ENCODE assay signal across 1 cellular context in the genomic region with DNA sequence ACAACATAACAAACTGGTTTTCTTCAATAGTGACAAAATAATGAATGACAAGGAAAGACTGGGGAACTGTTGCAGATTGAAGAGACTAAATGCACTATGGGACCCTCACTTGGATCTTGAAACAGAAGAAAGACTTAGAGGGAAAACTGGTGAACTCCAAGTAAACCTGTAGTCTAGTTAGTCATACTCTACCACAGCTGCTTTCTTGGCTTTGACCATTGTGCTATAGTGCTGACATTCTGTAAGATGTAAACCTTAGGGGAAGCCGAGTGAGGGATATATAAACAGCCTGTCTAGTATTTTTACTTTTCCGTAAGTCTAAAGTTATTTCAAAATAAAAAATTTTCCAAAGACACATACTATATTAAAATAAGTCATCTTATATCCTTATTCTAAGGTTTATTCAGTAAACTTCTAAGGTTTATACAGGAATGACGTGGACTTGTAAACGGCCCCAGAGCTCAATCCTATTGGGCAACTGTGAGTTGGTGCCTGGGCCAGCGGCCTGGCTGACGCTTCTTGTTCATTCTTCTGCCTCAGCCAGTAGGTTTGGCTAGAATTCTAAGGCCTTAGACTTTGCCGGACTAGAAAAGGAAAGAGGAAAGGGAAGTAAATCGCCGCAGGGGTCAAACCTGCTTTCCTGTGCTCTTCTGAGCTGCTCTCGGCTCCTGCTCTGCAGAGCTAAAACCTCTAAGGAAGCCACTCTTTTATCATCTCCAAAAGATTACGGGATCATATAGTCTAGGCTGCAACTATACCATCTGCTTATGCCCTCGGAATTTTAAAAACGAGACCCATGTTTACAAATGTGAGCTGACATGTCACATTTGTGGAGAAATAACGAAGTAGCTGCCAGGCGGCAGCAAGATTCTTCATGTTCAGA.
TF ChIP-seq lines count a peak whose summit lies in the region.

No MANE protein-coding gene starts in this region.

TF ChIP-seq in IMR-90, 13 proteins besides CTCF, POLR2A, EP300 and RAD21:
- TF ChIP-seq BHLHE40 (IDR thresholded peaks at IDR 0.05; ENCODE audit: low read depth, low read length) (no peak), CEBPB (IDR thresholded peaks at IDR 0.05; ENCODE audit: low read depth, low read length) (peak; percentile 76)
